22 cellular contexts compared by ENCODE assay signal in the genomic region with DNA sequence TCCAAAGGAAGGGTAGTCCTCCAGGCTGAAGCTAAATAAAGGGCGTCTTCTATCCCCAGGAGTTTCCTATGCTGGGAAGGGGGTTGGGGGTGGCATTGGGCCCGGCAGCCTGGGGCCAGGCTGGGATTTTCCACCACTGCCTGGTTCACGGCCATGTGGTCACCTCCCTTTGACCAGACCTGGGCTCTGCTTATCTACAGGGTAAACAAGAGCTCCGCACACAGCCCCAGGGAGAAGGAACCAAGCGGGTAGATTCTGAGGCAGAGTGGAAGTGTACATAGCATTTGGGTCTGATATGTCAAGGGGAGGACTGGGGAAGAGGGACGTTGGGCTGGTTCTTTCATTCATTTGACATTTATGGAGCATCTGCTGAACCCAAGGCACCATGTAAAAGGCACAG. TPM values are rescaled to one million over a fixed set of nuclear protein-coding genes. Genes with fewer than 3 reads are reported as not detected.
"Had no signal": no experiment of that assay in that cellular context is flagged by ENCODE, and none has a peak within 500 bp of the region (broad histone marks: within the 10 kb centered on the region; RNA-seq: fewer than 3 reads in every experiment).

No MANE protein-coding gene starts in this region.

- H3K27me3 ChIP-seq: brain microvascular endothelial cell, left lung, ovary, sigmoid colon, tibial artery, uterus had no signal

- H3K4me1 ChIP-seq: left lung, sigmoid colon, tibial artery, uterus had no signal

- H3K4me3 Mint-ChIP-seq: activated CD8-positive, alpha-beta memory T cell treated with anti-CD3 and anti-CD28 coated beads, Interleukin-2, amount 10 ng/mL, durations not matched to agents 7 days and 5 days; activated naive CD4-positive, alpha-beta T cell treated with anti-CD3 and anti-CD28 coated beads, Interleukin-2, amount 10 ng/mL, durations not matched to agents 7 days and 5 days; activated naive CD8-positive, alpha-beta T cell treated with anti-CD3 and anti-CD28 coated beads, Interleukin-2, amount 50 U/mL, for 24 hours; activated T-cell treated with anti-CD3 and anti-CD28 coated beads, Interleukin-2, amount 50 U/mL, for 24 hours; naive thymus-derived CD8-positive, alpha-beta T cell; stimulated activated effector memory CD8-positive, alpha-beta T cell treated with anti-CD3 and anti-CD28 coated beads, Interleukin-12 subunit alpha, Interleukin-12 subunit beta, amount 100 ng/mL, for 72 hours; T-helper 2 cell treated with Interferon-gamma antibody and Interleukin-4, amounts not matched to agents 5 μg/mL and 100 μg/mL, for 36 hours had no signal

- H3K36me3 ChIP-seq: brain microvascular endothelial cell, left lung, ovary, sigmoid colon, tibial artery, uterus had no signal

- FAIRE-seq: endometrium, keratinocyte, TTC549 had no signal

- DNase-seq: activated CD4-positive, alpha-beta T cell treated with anti-CD3 and anti-CD28 coated beads, Interleukin-2, amount 50 U/mL, for 4 hours; activated CD8-positive, alpha-beta memory T cell treated with anti-CD3 and anti-CD28 coated beads, Interleukin-2, amount 10 ng/mL, durations not matched to agents 7 days and 5 days; activated naive CD4-positive, alpha-beta T cell treated with anti-CD3 and anti-CD28 coated beads, Interleukin-2, amount 10 ng/mL, durations not matched to agents 7 days and 5 days; activated naive CD8-positive, alpha-beta T cell treated with anti-CD3 and anti-CD28 coated beads, Interleukin-2, amount 50 U/mL, for 24 hours; activated T-cell treated with anti-CD3 and anti-CD28 coated beads, Interleukin-2, amount 50 U/mL, for 24 hours; anterior cingulate cortex; brain microvascular endothelial cell; cortex of kidney; foreskin melanocyte; left lung; naive thymus-derived CD8-positive, alpha-beta T cell; ovary; stimulated activated CD4-positive, alpha-beta T cell treated with anti-CD3 and anti-CD28 coated beads, Interleukin-4, amount 100 ng/mL, for 24 hours; uterus had no signal

- ATAC-seq: activated CD8-positive, alpha-beta memory T cell treated with anti-CD3 and anti-CD28 coated beads, Interleukin-2, amount 10 ng/mL, durations not matched to agents 7 days and 5 days; activated naive CD8-positive, alpha-beta T cell treated with anti-CD3 and anti-CD28 coated beads, Interleukin-2, amount 50 U/mL, for 24 hours; left lung; naive thymus-derived CD8-positive, alpha-beta T cell had no signal

- H3K4me3 ChIP-seq: left lung, ovary, sigmoid colon, tibial artery, uterus had no signal

- H3K27me3 Mint-ChIP-seq: activated CD8-positive, alpha-beta memory T cell treated with anti-CD3 and anti-CD28 coated beads, Interleukin-2, amount 10 ng/mL, durations not matched to agents 7 days and 5 days; activated naive CD8-positive, alpha-beta T cell treated with anti-CD3 and anti-CD28 coated beads, Interleukin-2, amount 50 U/mL, for 24 hours; activated T-cell treated with anti-CD3 and anti-CD28 coated beads, Interleukin-2, amount 50 U/mL, for 24 hours had no signal

- H3K9me3 Mint-ChIP-seq: activated naive CD4-positive, alpha-beta T cell treated with anti-CD3 and anti-CD28 coated beads, Interleukin-2, amount 10 ng/mL, durations not matched to agents 7 days and 5 days; activated naive CD8-positive, alpha-beta T cell treated with anti-CD3 and anti-CD28 coated beads, Interleukin-2, amount 50 U/mL, for 24 hours; activated T-cell treated with anti-CD3 and anti-CD28 coated beads, Interleukin-2, amount 50 U/mL, for 24 hours; naive thymus-derived CD8-positive, alpha-beta T cell; stimulated activated effector memory CD8-positive, alpha-beta T cell treated with anti-CD3 and anti-CD28 coated beads, Interleukin-12 subunit alpha, Interleukin-12 subunit beta, amount 100 ng/mL, for 72 hours; T-helper 2 cell treated with Interferon-gamma antibody and Interleukin-4, amounts not matched to agents 5 μg/mL and 100 μg/mL, for 36 hours had no signal

- H3K36me3 Mint-ChIP-seq: activated CD8-positive, alpha-beta memory T cell treated with anti-CD3 and anti-CD28 coated beads, Interleukin-2, amount 10 ng/mL, durations not matched to agents 7 days and 5 days; activated naive CD4-positive, alpha-beta T cell treated with anti-CD3 and anti-CD28 coated beads, Interleukin-2, amount 10 ng/mL, durations not matched to agents 7 days and 5 days; naive thymus-derived CD8-positive, alpha-beta T cell; stimulated activated effector memory CD8-positive, alpha-beta T cell treated with anti-CD3 and anti-CD28 coated beads, Interleukin-12 subunit alpha, Interleukin-12 subunit beta, amount 100 ng/mL, for 72 hours had no signal

- H3K4me1 Mint-ChIP-seq: activated CD8-positive, alpha-beta memory T cell treated with anti-CD3 and anti-CD28 coated beads, Interleukin-2, amount 10 ng/mL, durations not matched to agents 7 days and 5 days; activated naive CD4-positive, alpha-beta T cell treated with anti-CD3 and anti-CD28 coated beads, Interleukin-2, amount 10 ng/mL, durations not matched to agents 7 days and 5 days; activated naive CD8-positive, alpha-beta T cell treated with anti-CD3 and anti-CD28 coated beads, Interleukin-2, amount 50 U/mL, for 24 hours; stimulated activated effector memory CD8-positive, alpha-beta T cell treated with anti-CD3 and anti-CD28 coated beads, Interleukin-12 subunit alpha, Interleukin-12 subunit beta, amount 100 ng/mL, for 72 hours had no signal

- H3K27ac Mint-ChIP-seq: activated CD8-positive, alpha-beta memory T cell treated with anti-CD3 and anti-CD28 coated beads, Interleukin-2, amount 10 ng/mL, durations not matched to agents 7 days and 5 days; activated naive CD4-positive, alpha-beta T cell treated with anti-CD3 and anti-CD28 coated beads, Interleukin-2, amount 10 ng/mL, durations not matched to agents 7 days and 5 days; activated naive CD8-positive, alpha-beta T cell treated with anti-CD3 and anti-CD28 coated beads, Interleukin-2, amount 50 U/mL, for 24 hours; activated T-cell treated with anti-CD3 and anti-CD28 coated beads, Interleukin-2, amount 50 U/mL, for 24 hours; stimulated activated effector memory CD8-positive, alpha-beta T cell treated with anti-CD3 and anti-CD28 coated beads, Interleukin-12 subunit alpha, Interleukin-12 subunit beta, amount 100 ng/mL, for 72 hours; T-helper 2 cell treated with Interferon-gamma antibody and Interleukin-4, amounts not matched to agents 5 μg/mL and 100 μg/mL, for 36 hours had no signal

- H3K9me3 ChIP-seq: left lung, ovary, sigmoid colon, tibial artery, uterus had no signal

- H3K27ac ChIP-seq: brain microvascular endothelial cell, left lung, ovary, sigmoid colon, tibial artery, uterus had no signal

RNA-seq across cellular contexts. Expression of a gene that starts 46.8 kb away (rescaled TPM):
- total RNA-seq: activated CD8-positive, alpha-beta memory T cell treated with anti-CD3 and anti-CD28 coated beads, Interleukin-2, amount 10 ng/mL, durations not matched to agents 7 days and 5 days; left lung; naive thymus-derived CD8-positive, alpha-beta T cell; ovary; sigmoid colon; subcutaneous adipose tissue; uterus had no signal
- polyA plus RNA-seq: keratinocyte, ovary had no signal
